Comparison of ENCODE assay signal across 8 cellular contexts in the genomic region with DNA sequence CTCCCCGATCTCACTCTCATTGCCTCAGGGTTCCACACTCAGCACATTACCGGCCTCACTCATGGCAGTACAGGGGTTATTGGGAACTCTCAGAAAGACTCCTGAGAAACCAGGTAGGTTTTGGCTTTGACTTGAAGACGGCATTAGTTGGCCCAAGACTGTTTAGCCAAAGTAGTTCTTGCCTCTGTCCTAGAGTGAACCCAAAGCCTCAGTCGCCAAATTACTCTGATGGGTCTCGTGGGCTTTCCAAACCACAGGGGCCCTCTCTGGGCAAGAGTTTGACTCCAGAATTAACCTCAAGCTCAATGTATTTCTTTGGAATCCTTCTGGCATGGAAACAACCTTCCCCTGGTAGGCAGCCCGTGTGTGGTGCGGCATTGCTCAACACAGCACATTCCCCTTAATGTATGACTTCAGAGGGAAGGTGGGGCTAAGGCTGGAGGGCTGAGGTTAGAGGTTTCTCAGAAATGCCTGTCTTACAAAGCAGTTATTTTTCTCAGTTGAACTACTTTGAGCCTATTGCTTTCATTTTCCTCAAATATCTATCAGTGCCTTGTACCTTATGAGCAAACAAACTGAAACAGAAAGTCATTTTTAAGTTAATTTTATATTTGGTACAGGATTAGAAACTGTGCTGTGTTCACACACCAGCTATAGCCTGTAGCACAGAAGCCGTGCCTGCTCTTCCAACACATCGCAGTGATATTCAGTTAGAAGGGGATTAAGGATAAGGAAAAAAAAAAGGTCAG.
DNase-seq lines count a peak whose midpoint lies in the region; ATAC-seq, FAIRE-seq and TF ChIP-seq lines count a peak whose summit lies in the region.

No MANE protein-coding gene starts in this region.

- no peak overlapping the region for H3K27ac ChIP-seq in prostate gland

- H3K27ac Mint-ChIP-seq in progenitor cell of endocrine pancreas = no peak overlapping the region

- TF ChIP-seq CTCF in prostate gland (IDR thresholded peaks at IDR 0.05) (no peak), progenitor cell of endocrine pancreas (IDR thresholded peaks at IDR 0.05; ENCODE audit: unreplicated experiment) (no peak)

- H3K9me3 ChIP-seq in skeletal muscle satellite cell (replicated peaks; ENCODE audit: low read length) = no peaks in the 10 kb centered on the region
- H3K9me3 ChIP-seq in prostate gland = no peaks in the 10 kb centered on the region

- H3K9ac ChIP-seq in skeletal muscle satellite cell (ENCODE audit: low read depth, low read length) = peak overlapping the region; percentile 27

- H3K27me3 ChIP-seq in skeletal muscle satellite cell (ENCODE audit: control insufficient read depth, insufficient read depth, low read length) = no peaks in the 10 kb centered on the region
- H3K27me3 ChIP-seq in prostate gland (replicated peaks; ENCODE audit: insufficient read depth) = no peaks in the 10 kb centered on the region

- WGBS in prostate gland = 82% methylated on average over 9 of the region's 9 CpGs

- TF ChIP-seq POLR2A in GM12891 (IDR thresholded peaks at IDR 0.05; ENCODE audit: low read depth, low read length) (no peak), prostate gland (IDR thresholded peaks at IDR 0.05) (no peak)

- FAIRE-seq in GM12891 (lab: Jason Lieb, UNC) = peak; percentile 96

- H3K27me3 Mint-ChIP-seq in progenitor cell of endocrine pancreas = no peaks in the 10 kb centered on the region

- peaks cover 3% of the 10 kb centered on the region for H3K9me3 Mint-ChIP-seq in progenitor cell of endocrine pancreas (ENCODE audit: low read depth)

- no peaks in the 10 kb centered on the region for H3K4me1 Mint-ChIP-seq in progenitor cell of endocrine pancreas (ENCODE audit: low read depth)

- ATAC-seq in GM21390 (IDR thresholded peaks at IDR 0.05; ENCODE audit: unreplicated experiment) (peak; percentile 98), HG03565 (IDR thresholded peaks at IDR 0.05; ENCODE audit: unreplicated experiment) (peak; percentile 99)

- H3K36me3 Mint-ChIP-seq in progenitor cell of endocrine pancreas (ENCODE audit: insufficient read depth) = no peaks in the 10 kb centered on the region

- intact Hi-C loops in prostate gland (cut with DNase I) = no loop called here

- H3K4me1 ChIP-seq in skeletal muscle satellite cell (ENCODE audit: control insufficient read depth, insufficient read depth, low read length) = peaks cover 4% of the 10 kb centered on the region
- H3K4me1 ChIP-seq in prostate gland (replicated peaks) = no peaks in the 10 kb centered on the region

- H3K4me3 ChIP-seq in skeletal muscle satellite cell (ENCODE audit: low read length) (no peak overlapping the region), prostate gland (no peak overlapping the region)

- H3K4me3 Mint-ChIP-seq in progenitor cell of endocrine pancreas (ENCODE audit: low read depth) = no peak overlapping the region

- peak overlapping the region; percentile 55 for H3K4me2 ChIP-seq in skeletal muscle satellite cell (ENCODE audit: low read length)

- DNase-seq in GM12891 (ENCODE audit: insufficient read length, low spot score) (peak; percentile 24), amniotic stem cell (lab: John Stamatoyannopoulos, UW) (peak; percentile 2), prostate gland (ENCODE audit: low spot score) (no peak), progenitor cell of endocrine pancreas (ENCODE audit: low spot score, unreplicated experiment) (no peak), SKM-1 (lab: John Stamatoyannopoulos, UW; ENCODE audit: unreplicated experiment) (no peak)

- no peaks in the 10 kb centered on the region for H3K36me3 ChIP-seq in skeletal muscle satellite cell (ENCODE audit: insufficient read depth, low read length)
- no peaks in the 10 kb centered on the region for H3K36me3 ChIP-seq in prostate gland

TF ChIP-seq in GM12891, 5 proteins besides CTCF, POLR2A, EP300 and RAD21:
- no peak for TF ChIP-seq POLR2AphosphoS5 (IDR thresholded peaks at IDR 0.05; ENCODE audit: low read depth, low read length)
- no peak for TF ChIP-seq POU2F2 (IDR thresholded peaks at IDR 0.05; ENCODE audit: low read depth, low read length)
- no peak for TF ChIP-seq PAX5 (IDR thresholded peaks at IDR 0.05; ENCODE audit: insufficient read depth, low read length, severe bottlenecking)
- no peak for TF ChIP-seq SPI1 (IDR thresholded peaks at IDR 0.05; ENCODE audit: low read depth, low read length)
- no peak for TF ChIP-seq TAF1 (IDR thresholded peaks at IDR 0.05; ENCODE audit: low read depth, low read length)
TF ChIP-seq in GM12891: peak in this region for 0.

Comparison
In these comparisons a context has a peak if more than half of its experiments do, and no peak if none do; other contexts are left out.
1. DNase-seq: peak in GM12891 (single experiment) and amniotic stem cell (single experiment); none in prostate gland (single experiment), progenitor cell of endocrine pancreas (single experiment) and SKM-1 (single experiment).